ENCODE assay signal across 1 cellular context in genomic region chr7:122975341-122975740, GRCh38.
TF ChIP-seq lines count a peak whose summit lies in the region.

No MANE protein-coding gene starts in this region.

TF ChIP-seq in HCT116, 20 proteins besides CTCF, POLR2A, EP300 and RAD21 (continued from another document):
- TF ChIP-seq REST (IDR thresholded peaks at IDR 0.05; ENCODE audit: low read depth) (no peak), ZNF274 (IDR thresholded peaks at IDR 0.05; ENCODE audit: low read depth, low read length) (no peak), SIN3A (IDR thresholded peaks at IDR 0.05; ENCODE audit: low read depth) (no peak)
